8 cellular contexts compared by ENCODE assay signal in the genomic region with DNA sequence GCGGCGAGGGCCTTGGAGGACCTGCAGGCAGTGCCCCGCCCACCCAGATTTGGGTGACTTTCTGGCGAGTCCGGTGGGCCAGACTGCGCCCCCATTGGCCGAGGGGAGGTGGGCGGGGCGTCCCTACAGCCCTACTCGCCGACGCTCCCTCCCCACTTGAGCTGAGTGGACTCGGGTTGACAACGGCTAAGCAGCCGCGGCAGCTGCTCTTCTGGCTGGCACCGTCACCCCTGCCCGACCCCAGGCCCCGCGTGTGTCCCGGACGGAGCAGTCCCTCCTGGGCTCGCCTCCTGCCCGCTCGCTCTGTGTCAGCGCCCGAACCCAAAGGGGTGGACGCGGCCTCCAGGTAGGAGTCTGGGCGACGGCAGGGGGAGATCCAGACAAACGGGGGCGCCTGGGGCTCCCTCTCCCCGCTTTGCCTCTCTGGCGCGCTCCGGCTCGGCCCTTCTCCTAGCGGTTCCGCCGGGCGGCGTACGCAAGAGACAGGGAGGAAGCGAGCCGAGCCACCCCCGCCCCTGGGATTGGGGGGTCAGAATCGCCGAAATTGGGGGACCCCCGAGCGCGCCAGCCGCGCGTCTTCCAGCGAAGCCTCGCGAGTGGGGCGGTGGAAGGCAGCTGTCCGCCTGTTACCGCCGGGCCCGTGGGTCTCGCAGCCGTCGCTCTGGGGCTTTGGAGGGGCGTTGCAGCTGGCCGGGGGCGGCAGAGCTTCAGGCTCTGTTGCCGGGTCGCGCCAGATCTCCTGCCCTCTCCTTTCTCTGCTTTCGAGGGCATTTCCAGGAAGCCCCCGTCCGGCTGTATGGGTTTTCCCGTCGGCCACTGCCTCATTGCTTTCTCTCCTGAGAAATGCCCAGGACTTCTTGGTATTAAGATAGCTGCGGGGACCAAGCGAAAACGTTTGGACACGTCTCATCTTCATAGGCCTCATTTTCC. TPM values are rescaled to one million over a fixed set of nuclear protein-coding genes. Genes with fewer than 3 reads are reported as not detected.
DNase-seq lines count a peak whose midpoint lies in the region; ATAC-seq and TF ChIP-seq lines count a peak whose summit lies in the region.

No MANE protein-coding gene starts in this region.

- peak overlapping the region; percentile 68 to 80 (median 77) for H3K4me3 Mint-ChIP-seq in brain

- H3K9me3 ChIP-seq in prostate gland: no peaks in the 10 kb centered on the region

- no peak overlapping the region for H3K27ac Mint-ChIP-seq in brain

- no peaks in the 10 kb centered on the region for H3K36me3 Mint-ChIP-seq in brain

- TF ChIP-seq POLR2A in prostate gland (IDR thresholded peaks at IDR 0.05): peak; percentile 28

- H3K4me3 ChIP-seq in AG09309 (ENCODE audit: control insufficient read depth, low read depth, low read length) (peak overlapping the region; percentile 59), iPS-11a (ENCODE audit: low read depth, low read length) (peak overlapping the region; percentile 39), prostate gland (peak overlapping the region; percentile 39 to 42)

- no peaks in the 10 kb centered on the region for H3K27me3 ChIP-seq in prostate gland (replicated peaks; ENCODE audit: insufficient read depth)

- H3K36me3 ChIP-seq in prostate gland: no peaks in the 10 kb centered on the region

- intact Hi-C loops in prostate gland (cut with DNase I): no loop called here

- H3K27ac ChIP-seq in prostate gland: peak overlapping the region; percentile 42 to 53

- ATAC-seq in GM19351 (IDR thresholded peaks at IDR 0.05; ENCODE audit: unreplicated experiment) (peak; percentile 34), GM21737 (IDR thresholded peaks at IDR 0.05; ENCODE audit: unreplicated experiment) (no peak)

- H3K4me1 ChIP-seq in prostate gland (replicated peaks): no peaks in the 10 kb centered on the region

- peaks cover 3% of the 10 kb centered on the region for H3K4me1 Mint-ChIP-seq in brain

- H3K27me3 Mint-ChIP-seq in brain: peaks cover 32% of the 10 kb centered on the region

- no peak for TF ChIP-seq CTCF in AG09309 (IDR thresholded peaks at IDR 0.05; ENCODE audit: control insufficient read depth, insufficient read depth, low read depth, low read length, missing control alignments)
- no peak for TF ChIP-seq CTCF in brain (conservative IDR thresholded peaks at IDR 0.05)
- no peak for TF ChIP-seq CTCF in prostate gland (IDR thresholded peaks at IDR 0.05)

- WGBS in prostate gland: 8% methylated on average over 8 of the region's 81 CpGs

- peaks cover 0 to 13% (median 0%) of the 10 kb centered on the region in 5 experiments for H3K9me3 Mint-ChIP-seq in brain

- DNase-seq in AG09309 (ENCODE audit: low read depth): no peak
- peak; percentile 11 for DNase-seq in NCI-H460 (ENCODE audit: extremely low read depth, low read depth)
- peak; percentile 6 for DNase-seq in prostate gland (ENCODE audit: low spot score)
- DNase-seq in NCI-H187 (lab: John Stamatoyannopoulos, UW): no peak

RNA-seq across cellular contexts. Expression of a gene that starts 46.3 kb away (rescaled TPM):
- 0.55 and 0.72 TPM in 2 replicates for total RNA-seq in NCI-H460 (2014; rRNA removed; shearing (Covaris generic))
- polyA plus RNA-seq in NCI-H460 (2014; cell fraction: nucleus; rRNA removed): 2.2 and 3.4 TPM in 2 replicates
- 4.6 TPM for polyA plus RNA-seq in brain (ENCODE audit: insufficient read depth, low read depth, low replicate concordance)
- total RNA-seq in prostate gland: 10 to 100 TPM in 1 of 2 donors, 1 to 10 TPM in 1; 5.6 to 14.3 TPM

Comparison
In these comparisons a context has a peak if more than half of its experiments do, and no peak if none do; other contexts are left out.
1. DNase-seq: peak in NCI-H460 (single experiment) and prostate gland (single experiment); none in AG09309 (single experiment) and NCI-H187 (0 of 2).
2. Peak in every context shown above with its lines, with median percentiles within 50 percentile points of each other: H3K4me3 ChIP-seq.